Comparison of ENCODE assay signal across 13 cellular contexts in genomic region chr17:62950067-62950466, GRCh38. TPM values are rescaled to one million over a fixed set of nuclear protein-coding genes. Genes with fewer than 3 reads are reported as not detected.
DNase-seq lines count a peak whose midpoint lies in the region; FAIRE-seq and TF ChIP-seq lines count a peak whose summit lies in the region.
"Had no signal": no experiment of that assay in that cellular context is flagged by ENCODE, and none has a peak within 500 bp of the region (broad histone marks: within the 10 kb centered on the region; RNA-seq: fewer than 3 reads in every experiment).

No MANE protein-coding gene starts in this region.

- H4K20me1 ChIP-seq in SK-N-SH (ENCODE audit: insufficient read depth) = no peaks in the 10 kb centered on the region

- no peak overlapping the region for H3K4me3 ChIP-seq in SK-N-SH (ENCODE audit: low read depth in 2 of 2, low read length in 1 of 2)
- no peak overlapping the region for H3K4me3 ChIP-seq in stomach
- H3K4me3 ChIP-seq in vagina = no peak overlapping the region

- H3K36me3 ChIP-seq in SK-N-SH (replicated peaks in 1 of 2; ENCODE audit: control insufficient read depth in 1 of 2, insufficient read depth in 2 of 2, low read length in 1 of 2) (no peaks in the 10 kb centered on the region), stomach (no peaks in the 10 kb centered on the region), vagina (no peaks in the 10 kb centered on the region)

- no peak overlapping the region for H3K9ac ChIP-seq in SK-N-SH

- TF ChIP-seq CTCF in SK-N-SH (IDR thresholded peaks at IDR 0.05) (no peak), stomach (IDR thresholded peaks at IDR 0.05) (no peak), vagina (IDR thresholded peaks at IDR 0.05) (no peak), D721Med (IDR thresholded peaks at IDR 0.05; ENCODE audit: insufficient read depth, missing control alignments) (no peak)

- TF ChIP-seq POLR2A in H54 (IDR thresholded peaks at IDR 0.05; ENCODE audit: low read depth, low read length) (no peak), stomach (IDR thresholded peaks at IDR 0.05) (no peak), vagina (IDR thresholded peaks at IDR 0.05) (no peak)

- H3K4me2 ChIP-seq in SK-N-SH = no peak overlapping the region; the same call in 1 of the 2 replicates

- no peaks in the 10 kb centered on the region; the same call in 1 of the 2 replicates for H3K27me3 ChIP-seq in SK-N-SH (ENCODE audit: insufficient read depth)
- H3K27me3 ChIP-seq in stomach = no peaks in the 10 kb centered on the region
- H3K27me3 ChIP-seq in vagina = no peaks in the 10 kb centered on the region

- H3K9me2 ChIP-seq in SK-N-SH = no peaks in the 10 kb centered on the region

- CTCF ChIA-PET in SK-N-SH (lab: Yijun Ruan, JAX) = interaction anchor here (1.1 kb wide), 1 partner anchor 10 kb away, joined by 3 read pairs; no protein-coding TSS in a partner anchor

- DNase-seq in H54 (ENCODE audit: insufficient read length, low spot score) (peak; percentile 34), SK-N-SH (no peak), cardiac septum (ENCODE audit: low spot score) (peak; percentile 80), stomach (peak; percentile 87), vagina (ENCODE audit: extremely low spot score in 2 of 2) (no peak), D721Med (ENCODE audit: insufficient read length, low spot score) (no peak), NCI-H510A (lab: John Stamatoyannopoulos, UW) (no peak)
- DNase-seq in activated CD4-positive, alpha-beta T cell treated with anti-CD3 and anti-CD28 coated beads for 1 hour = no peak
- DNase-seq: activated naive CD8-positive, alpha-beta T cell treated with anti-CD3 and anti-CD28 coated beads for 36 hours; foreskin melanocyte; midbrain; stimulated activated naive CD8-positive, alpha-beta T cell treated with anti-CD3 and anti-CD28 coated beads, Interleukin-15, Interleukin-2, amounts not matched to agents 100 U/mL and 50 U/mL, for 24 hours had no signal

- FAIRE-seq in H54 (lab: Jason Lieb, UNC) = peak; percentile 94
- FAIRE-seq in D721Med (lab: Jason Lieb, UNC) = no peak
- FAIRE-seq: GM19239 had no signal

- POLR2A ChIA-PET in SK-N-SH (lab: Yijun Ruan, JAX) = no interaction called here

- 29% methylated on average over 1 of the region's 1 CpG for WGBS in SK-N-SH (ENCODE audit: low lambda C conversion rate)
- WGBS in stomach, 5 donors = 13 to 21% (median 18%) methylated on average over 1 of the region's 1 CpG

- no peak for TF ChIP-seq RAD21 in SK-N-SH (IDR thresholded peaks at IDR 0.05; ENCODE audit: low read length)

- TF ChIP-seq EP300 in SK-N-SH (IDR thresholded peaks at IDR 0.05; ENCODE audit: borderline replicate concordance in 1 of 2, low read depth in 1 of 2, low read length in 1 of 2) (no peak), stomach (IDR thresholded peaks at IDR 0.05) (no peak)

- H3K27ac ChIP-seq in SK-N-SH (ENCODE audit: low read depth in 2 of 2, low read length in 1 of 2) = no peak overlapping the region
- peak overlapping the region; percentile 27 to 71 (median 39) for H3K27ac ChIP-seq in stomach
- H3K27ac ChIP-seq in vagina = no peak overlapping the region

- H3K79me2 ChIP-seq in SK-N-SH (ENCODE audit: insufficient read depth) = no peaks in the 10 kb centered on the region

- intact Hi-C loops in cardiac septum (cut with DNase I) = no loop called here
- intact Hi-C loops in stomach (cut with DNase I; ENCODE audit: low total_unique reads) = no loop called here
- intact Hi-C loops in vagina (cut with DNase I) = no loop called here

- H2AFZ ChIP-seq in SK-N-SH (ENCODE audit: low read depth) = no peak overlapping the region

- H3K4me1 ChIP-seq in SK-N-SH (ENCODE audit: control insufficient read depth in 1 of 2, insufficient read depth in 2 of 2, low read depth in 1 of 2, low read length in 1 of 2) = no peaks in the 10 kb centered on the region
- H3K4me1 ChIP-seq in stomach = peaks cover 0 to 25% (median 2%) of the 10 kb centered on the region in 4 donors
- H3K4me1 ChIP-seq in vagina = no peaks in the 10 kb centered on the region

- no peaks in the 10 kb centered on the region for H3F3A ChIP-seq in SK-N-SH (replicated peaks; ENCODE audit: insufficient read depth)

- no peaks in the 10 kb centered on the region for H3K9me3 ChIP-seq in SK-N-SH
- no peaks in the 10 kb centered on the region for H3K9me3 ChIP-seq in stomach
- H3K9me3 ChIP-seq in vagina = no peaks in the 10 kb centered on the region

TF ChIP-seq in SK-N-SH, 30 proteins besides CTCF, POLR2A, EP300 and RAD21:
- peak; percentile 52; the same call in 1 of the 2 replicates for TF ChIP-seq NFIC (IDR thresholded peaks at IDR 0.05; ENCODE audit: borderline replicate concordance)
- TF ChIP-seq FOXM1 (IDR thresholded peaks at IDR 0.05; ENCODE audit: low read depth) = no peak
- no peak; the same call in 1 of the 2 replicates for TF ChIP-seq MEF2A (IDR thresholded peaks at IDR 0.05; ENCODE audit: borderline replicate concordance, low read depth)

RNA-seq across cellular contexts. Expression of gene TANC2, which starts 16.0 kb away (rescaled TPM):
- polyA plus RNA-seq in SK-N-SH (2012; rRNA removed) = 23.0 and 26.4 TPM in 2 replicates
- 14.4 and 17.0 TPM in 2 replicates for polyA plus RNA-seq in SK-N-SH (2012; cell fraction: cytosol; rRNA removed)
- 46.6 and 65.1 TPM in 2 replicates for polyA plus RNA-seq in SK-N-SH (2012; cell fraction: nucleus; rRNA removed)
- total RNA-seq in cardiac septum = 21.8 TPM
- total RNA-seq in stomach = 10 to 100 TPM in 4 of 5 donors, 1 to 10 TPM in 1; 7.8 to 99.1 (median 52.9) TPM
- 1 to 10 TPM; 1.1 to 3.2 (median 1.5) TPM for polyA plus RNA-seq in stomach
- total RNA-seq in vagina = 45.7 TPM

Comparison
In these comparisons a context has a peak if more than half of its experiments do, and no peak if none do; other contexts are left out.
1. DNase-seq: peak in H54 (single experiment), cardiac septum (single experiment) and stomach (single experiment); none in SK-N-SH (single experiment), vagina (0 of 2), D721Med (single experiment), activated CD4-positive, alpha-beta T cell treated with anti-CD3 and anti-CD28 coated beads for 1 hour (single experiment) and NCI-H510A (single experiment).
2. H3K27ac ChIP-seq: peak in stomach (5 of 5); none in SK-N-SH (0 of 2) and vagina (single experiment).